Comparison of ENCODE assay signal across 8 cellular contexts in the genomic region with DNA sequence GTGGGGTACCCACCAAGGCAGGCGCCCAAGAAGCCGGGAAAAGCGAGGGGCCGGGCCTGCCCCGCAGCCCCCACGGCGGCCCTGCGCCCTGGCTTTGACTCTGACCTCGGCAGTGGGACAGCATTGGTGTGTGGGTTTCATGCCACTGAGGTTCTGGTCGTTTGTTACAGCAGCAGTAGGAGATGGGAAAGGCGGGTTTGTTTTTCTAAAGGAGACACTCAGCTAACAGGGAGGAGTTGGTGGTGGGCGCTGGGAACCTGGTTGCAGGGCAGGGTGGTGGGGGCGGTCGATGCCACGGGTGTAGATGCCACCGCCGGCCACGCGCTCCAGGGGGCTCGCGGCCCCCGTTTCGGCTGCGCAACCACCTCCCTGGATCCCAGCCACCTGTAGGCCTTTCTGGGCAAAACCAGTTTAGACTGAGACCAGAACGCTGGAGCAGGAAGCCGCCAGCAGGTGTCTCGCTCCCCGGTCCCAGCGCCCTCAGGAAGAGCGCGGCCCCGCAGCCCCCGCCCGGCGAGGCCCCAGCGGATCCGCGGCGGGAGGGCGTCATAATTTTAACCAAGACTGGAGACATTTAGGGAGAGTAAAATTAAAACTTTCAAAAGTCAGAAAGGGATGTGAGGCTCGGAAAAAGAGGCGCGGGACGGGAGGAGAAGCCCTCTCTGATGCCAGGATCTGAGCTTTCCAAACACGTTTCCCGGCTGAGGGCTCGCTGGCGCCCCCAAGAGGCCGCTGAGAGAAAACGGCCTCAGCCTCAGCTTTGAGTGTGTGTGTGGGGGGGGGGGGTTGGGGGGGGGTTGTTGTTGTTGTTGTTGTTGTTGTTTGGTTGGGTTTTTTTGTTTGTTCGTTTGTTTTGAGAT. TPM values are rescaled to one million over a fixed set of nuclear protein-coding genes. Genes with fewer than 3 reads are reported as not detected.
DNase-seq lines count a peak whose midpoint lies in the region; ATAC-seq and TF ChIP-seq lines count a peak whose summit lies in the region.

No MANE protein-coding gene starts in this region.

- peaks cover 8% of the 10 kb centered on the region for H3K27me3 Mint-ChIP-seq in T-helper 2 cell treated with Interferon-gamma antibody and Interleukin-4, amounts not matched to agents 5 μg/mL and 100 μg/mL, for 36 hours (ENCODE audit: low read depth)
- peaks cover 9% of the 10 kb centered on the region for H3K27me3 Mint-ChIP-seq in MCF 10A (ENCODE audit: insufficient read depth, unreplicated experiment)
- H3K27me3 Mint-ChIP-seq in immature natural killer cell (ENCODE audit: low read depth in 3 of 3) = peaks cover 3 to 7% (median 6%) of the 10 kb centered on the region in 3 donors

- no peaks in the 10 kb centered on the region for H3K9me3 Mint-ChIP-seq in T-helper 2 cell treated with Interferon-gamma antibody and Interleukin-4, amounts not matched to agents 5 μg/mL and 100 μg/mL, for 36 hours
- no peaks in the 10 kb centered on the region for H3K9me3 Mint-ChIP-seq in MCF 10A (ENCODE audit: unreplicated experiment)
- no peaks in the 10 kb centered on the region for H3K9me3 Mint-ChIP-seq in immature natural killer cell

- POLR2A ChIA-PET in MCF 10A (lab: Yijun Ruan, JAX) = interaction anchor here (0.6 to 3.3 kb wide), 11 partner anchors 13 to 384 kb away, joined by 3 to 26 read pairs (median 4); partner anchors contain the start of gene TUBB6

- H3K27ac Mint-ChIP-seq in T-helper 2 cell treated with Interferon-gamma antibody and Interleukin-4, amounts not matched to agents 5 μg/mL and 100 μg/mL, for 36 hours = no peak overlapping the region
- H3K27ac Mint-ChIP-seq in MCF 10A (ENCODE audit: low read depth, unreplicated experiment) (peak overlapping the region; percentile 51), immature natural killer cell (no peak overlapping the region)

- peak; percentile 80 for ATAC-seq in HG02610 (IDR thresholded peaks at IDR 0.05; ENCODE audit: unreplicated experiment)

- H3K4me3 Mint-ChIP-seq in T-helper 2 cell treated with Interferon-gamma antibody and Interleukin-4, amounts not matched to agents 5 μg/mL and 100 μg/mL, for 36 hours = peak overlapping the region; percentile 67
- H3K4me3 Mint-ChIP-seq in MCF 10A (ENCODE audit: unreplicated experiment) (peak overlapping the region; percentile 74), immature natural killer cell (peak overlapping the region; percentile 45 to 74 (median 69))

- peak; percentile 80 for TF ChIP-seq CTCF in MCF 10A (IDR thresholded peaks at IDR 0.05; ENCODE audit: unreplicated experiment)

- DNase-seq in GM04504 (ENCODE audit: low read depth) = peak; percentile 60
- peak; percentile 57 for DNase-seq in NCI-H1436 (lab: John Stamatoyannopoulos, UW)
- peak; percentile 55 for DNase-seq in T-helper 2 cell treated with Interferon-gamma antibody and Interleukin-4, amounts not matched to agents 5 μg/mL and 100 μg/mL, for 36 hours (ENCODE audit: low spot score)
- DNase-seq in MCF 10A (ENCODE audit: unreplicated experiment) = peak; percentile 84
- DNase-seq in immature natural killer cell = peak; percentile 6 to 40 (median 30)
- DNase-seq in smooth muscle cell of the brain vasculature (ENCODE audit: low read depth, low spot score) = peak; percentile 67
- no peak for DNase-seq in GF-D8 (lab: John Stamatoyannopoulos, UW)

- intact Hi-C loops in MCF 10A (cut with micrococcal nuclease) = loop anchor here (2.0 kb wide), 1 partner anchor 37 kb away; the partner anchor contains the start of gene TUBB6

- no peaks in the 10 kb centered on the region for H3K4me1 Mint-ChIP-seq in T-helper 2 cell treated with Interferon-gamma antibody and Interleukin-4, amounts not matched to agents 5 μg/mL and 100 μg/mL, for 36 hours (ENCODE audit: low read depth)
- H3K4me1 Mint-ChIP-seq in MCF 10A (ENCODE audit: insufficient read depth, unreplicated experiment) (no peaks in the 10 kb centered on the region), immature natural killer cell (peaks cover 0 to 4% of the 10 kb centered on the region in 2 donors)

- BruUV-seq in MCF 10A (replicated peaks; lab: Mats Ljungman, UMichigan) = no TSS peak

- CTCF ChIA-PET in MCF 10A (lab: Yijun Ruan, JAX) = interaction anchor here (0.6 to 3.8 kb wide), 25 partner anchors 8 to 1029 kb away, joined by 3 to 22 read pairs (median 5); no protein-coding TSS in a partner anchor

- H3K36me3 Mint-ChIP-seq in T-helper 2 cell treated with Interferon-gamma antibody and Interleukin-4, amounts not matched to agents 5 μg/mL and 100 μg/mL, for 36 hours (ENCODE audit: low read depth) = no peaks in the 10 kb centered on the region
- no peaks in the 10 kb centered on the region for H3K36me3 Mint-ChIP-seq in MCF 10A (ENCODE audit: insufficient read depth, unreplicated experiment)
- no peaks in the 10 kb centered on the region for H3K36me3 Mint-ChIP-seq in immature natural killer cell

RNA-seq across cellular contexts. Expression of gene CIDEA, which starts 17.4 kb away (rescaled TPM):
- not detected in 2 replicates for total RNA-seq in MCF 10A (2022)
- polyA plus RNA-seq in immature natural killer cell = not detected

RNA-seq across cellular contexts. Expression of gene TUBB6, which starts 36.4 kb away (rescaled TPM):
- 141 and 167 TPM in 2 replicates for total RNA-seq in MCF 10A (2022)
- 1 to 10 TPM in 1 of 3 donors, not detected in 2; 4.8 TPM for polyA plus RNA-seq in immature natural killer cell
